ENCODE assay signal across 8 cellular contexts in genomic region chr10:6406220-6407033, GRCh38.
DNase-seq lines count a peak whose midpoint lies in the region; ATAC-seq, FAIRE-seq and TF ChIP-seq lines count a peak whose summit lies in the region.

No MANE protein-coding gene starts in this region.

- intact Hi-C loops in Caco-2 (cut with micrococcal nuclease; ENCODE audit: unreplicated experiment): loop anchor here (1.0 kb wide), 3 partner anchors 297 to 392 kb away; no protein-coding TSS in a partner anchor

- peaks cover 4% of the 10 kb centered on the region for H3K36me3 Mint-ChIP-seq in Caco-2 (ENCODE audit: insufficient read depth, unreplicated experiment)
- no peaks in the 10 kb centered on the region for H3K36me3 Mint-ChIP-seq in activated T-cell treated with anti-CD3 and anti-CD28 coated beads, Interleukin-2, amount 50 U/mL, for 4 hours (ENCODE audit: insufficient read depth)

- TF ChIP-seq CTCF in Caco-2 (IDR thresholded peaks at IDR 0.05; ENCODE audit: insufficient read depth in 1 of 2, low read depth in 1 of 2, low read length in 1 of 2, severe bottlenecking in 1 of 2, unreplicated experiment in 1 of 2) (peak; percentile 64 to 67), keratinocyte (optimal IDR thresholded peaks at IDR 0.05 in 1 of 3, IDR thresholded peaks at IDR 0.05 in 1 of 3, conservative IDR thresholded peaks at IDR 0.05 in 1 of 3; ENCODE audit: extremely low read depth in 1 of 3, insufficient read depth in 2 of 3, low read length in 3 of 3) (peak; percentile 24 to 35 (median 32))

- no peaks in the 10 kb centered on the region for H3K9me1 ChIP-seq in keratinocyte (ENCODE audit: control insufficient read depth, extremely low read depth, insufficient read depth, low read length)

- ATAC-seq in activated T-cell treated with anti-CD3 and anti-CD28 coated beads, Interleukin-2, amount 50 U/mL, for 4 hours: peak; percentile 69 to 77
- ATAC-seq in GM18520 (IDR thresholded peaks at IDR 0.05; ENCODE audit: unreplicated experiment) (no peak), HG02759 (IDR thresholded peaks at IDR 0.05; ENCODE audit: unreplicated experiment) (no peak), GM21515 (IDR thresholded peaks at IDR 0.05; ENCODE audit: unreplicated experiment) (no peak)

- no peaks in the 10 kb centered on the region for H3K79me2 ChIP-seq in keratinocyte (ENCODE audit: control insufficient read depth, insufficient read depth, low read length)

- H3K4me1 ChIP-seq in Caco-2: no peaks in the 10 kb centered on the region
- H3K4me1 ChIP-seq in keratinocyte (ENCODE audit: control insufficient read depth, extremely low read depth, insufficient read depth, low read length): peaks cover 2% of the 10 kb centered on the region

- 0 out of 2 replicates have a peak, but pooled peaks cover 1% of the 10 kb centered on the region for H3K27me3 ChIP-seq in Caco-2 (replicated peaks; ENCODE audit: control insufficient read depth, insufficient read depth, low read length)
- peaks cover 5% of the 10 kb centered on the region for H3K27me3 ChIP-seq in keratinocyte (ENCODE audit: control insufficient read depth, extremely low read depth, insufficient read depth, low read length)

- H3K4me1 Mint-ChIP-seq in Caco-2 (ENCODE audit: low read depth, unreplicated experiment): peaks cover 8% of the 10 kb centered on the region
- H3K4me1 Mint-ChIP-seq in activated T-cell treated with anti-CD3 and anti-CD28 coated beads, Interleukin-2, amount 50 U/mL, for 4 hours (ENCODE audit: low read depth): peaks cover 49% of the 10 kb centered on the region

- H3K9me3 ChIP-seq in Caco-2: no peaks in the 10 kb centered on the region
- no peaks in the 10 kb centered on the region for H3K9me3 ChIP-seq in keratinocyte (ENCODE audit: control insufficient read depth, low read depth, low read length)

- peaks cover 24% of the 10 kb centered on the region for H3K27me3 Mint-ChIP-seq in Caco-2 (ENCODE audit: insufficient read depth, unreplicated experiment)
- no peaks in the 10 kb centered on the region for H3K27me3 Mint-ChIP-seq in activated T-cell treated with anti-CD3 and anti-CD28 coated beads, Interleukin-2, amount 50 U/mL, for 4 hours (ENCODE audit: low read depth)

- DNase-seq in Caco-2 (peak in 1 of 2 experiments; percentile 40), HT-29 (ENCODE audit: low spot score) (peak; percentile 28), keratinocyte (ENCODE audit: low read depth, low spot score) (no peak), HTR-8/SVneo (ENCODE audit: insufficient read length, low spot score) (no peak)
- peak; percentile 18 for DNase-seq in activated T-cell treated with anti-CD3 and anti-CD28 coated beads, Interleukin-2, amount 50 U/mL, for 4 hours

- FAIRE-seq in keratinocyte (lab: Jason Lieb, UNC): no peak
- FAIRE-seq in HTR-8/SVneo (lab: Jason Lieb, UNC): no peak

- no peaks in the 10 kb centered on the region for H3K9me3 Mint-ChIP-seq in Caco-2 (ENCODE audit: unreplicated experiment)
- H3K9me3 Mint-ChIP-seq in activated T-cell treated with anti-CD3 and anti-CD28 coated beads, Interleukin-2, amount 50 U/mL, for 4 hours: no peaks in the 10 kb centered on the region

- dilution Hi-C loops in keratinocyte (cut with MboI; ENCODE audit: extremely low pct_ligation_motif_present, low sequenced_read_pairs): no loop called here

- H4K20me1 ChIP-seq in keratinocyte (ENCODE audit: control insufficient read depth, extremely low read depth, insufficient read depth, low read length): no peaks in the 10 kb centered on the region

- H2AFZ ChIP-seq in keratinocyte (ENCODE audit: control insufficient read depth, low read length): no peak overlapping the region

- no peak overlapping the region for H3K27ac Mint-ChIP-seq in Caco-2 (ENCODE audit: unreplicated experiment)

- no peak overlapping the region for H3K27ac ChIP-seq in keratinocyte (ENCODE audit: control insufficient read depth, insufficient read depth, low read length)

- POLR2A ChIA-PET in Caco-2 (lab: Charles Lee): interaction anchor here (0.7 to 1.0 kb wide), 3 partner anchors 161 to 243 kb away, joined by 4 to 8 read pairs (median 4); partner anchors contain the start of gene PFKFB3

- CTCF ChIA-PET in Caco-2 (lab: Charles Lee): interaction anchor here (0.6 to 2.4 kb wide), 19 partner anchors 41 to 457 kb away, joined by 3 to 51 read pairs (median 3); partner anchors contain the start of gene PFKFB3

- H3K4me2 ChIP-seq in keratinocyte (ENCODE audit: control insufficient read depth, extremely low read depth, insufficient read depth, low read depth, low read length): no peak overlapping the region

- no peak overlapping the region for H3K9ac ChIP-seq in keratinocyte (ENCODE audit: control insufficient read depth, extremely low read depth, insufficient read depth, low read length)

- no TSS peak for BruUV-seq in Caco-2 (replicated peaks; lab: Mats Ljungman, UMichigan)

- no peak overlapping the region for H3K4me3 ChIP-seq in Caco-2 (ENCODE audit: low read depth, low read length)
- no peak overlapping the region for H3K4me3 ChIP-seq in keratinocyte (ENCODE audit: control insufficient read depth in 2 of 3, extremely low read depth in 1 of 3, insufficient read depth in 2 of 3, low read depth in 1 of 3, low read length in 3 of 3)

- no peaks in the 10 kb centered on the region for H3K36me3 ChIP-seq in Caco-2 (ENCODE audit: control insufficient read depth, insufficient read depth, low read length)
- H3K36me3 ChIP-seq in keratinocyte (ENCODE audit: control insufficient read depth in 2 of 2, extremely low read depth in 1 of 2, insufficient read depth in 2 of 2, low read length in 2 of 2): no peaks in the 10 kb centered on the region

- H3K4me3 Mint-ChIP-seq in Caco-2 (ENCODE audit: unreplicated experiment): no peak overlapping the region
- H3K4me3 Mint-ChIP-seq in activated T-cell treated with anti-CD3 and anti-CD28 coated beads, Interleukin-2, amount 50 U/mL, for 4 hours: no peak overlapping the region

Comparison
In these comparisons a context has a peak if more than half of its experiments do, and no peak if none do; other contexts are left out.
1. DNase-seq: peak in HT-29 (single experiment) and activated T-cell treated with anti-CD3 and anti-CD28 coated beads, Interleukin-2, amount 50 U/mL, for 4 hours (single experiment); none in keratinocyte (single experiment) and HTR-8/SVneo (single experiment).
2. ATAC-seq: peak in activated T-cell treated with anti-CD3 and anti-CD28 coated beads, Interleukin-2, amount 50 U/mL, for 4 hours (2 of 2); none in GM18520 (single experiment), HG02759 (single experiment) and GM21515 (single experiment).